In the genomic region with DNA sequence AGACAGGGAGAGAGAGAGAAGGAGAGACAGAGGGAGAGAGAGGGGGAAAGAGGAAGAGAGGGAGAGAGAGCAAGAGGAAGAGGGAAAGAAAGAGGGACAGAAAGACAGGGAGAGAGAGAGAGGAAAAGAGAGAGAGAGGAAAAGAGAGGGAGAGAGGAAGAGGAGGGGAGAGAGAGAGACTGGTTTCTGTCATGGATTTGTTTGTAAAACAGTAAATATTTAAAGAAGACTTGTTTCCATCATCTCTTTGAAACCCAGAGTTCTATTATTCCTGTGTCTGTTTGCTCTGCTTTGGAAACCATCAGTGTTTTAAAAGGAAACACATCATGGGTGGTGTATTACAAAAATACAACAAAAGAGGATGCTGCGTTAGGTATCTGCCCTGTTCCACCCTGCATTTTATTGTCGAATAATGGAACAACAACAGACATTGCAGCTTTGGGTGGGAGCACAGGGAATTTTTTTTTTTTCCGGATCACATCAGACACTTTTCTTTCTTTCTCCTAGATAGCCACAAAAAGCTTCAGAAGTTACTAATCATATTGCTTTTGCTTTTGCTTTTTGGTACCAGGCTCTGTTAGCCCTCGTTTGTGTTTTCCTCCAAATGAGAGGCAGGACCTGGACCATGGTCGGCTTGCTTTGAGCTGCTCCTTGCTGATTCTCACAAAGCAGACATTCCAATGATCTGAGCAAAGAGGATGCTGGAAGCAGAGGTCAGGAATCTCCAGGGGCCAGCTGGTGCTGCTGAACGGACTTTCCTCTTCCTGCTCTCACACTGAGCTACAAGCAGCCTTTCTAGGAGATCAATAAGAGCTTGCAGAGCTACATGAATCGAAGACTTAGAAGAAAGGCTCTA, we compare ENCODE assay signal across 9 cellular contexts.
A peak's percentile ranks its signal among the peaks of the same experiment; 100 is the strongest.
DNase-seq lines count a peak whose midpoint lies in the region; ATAC-seq, FAIRE-seq and TF ChIP-seq lines count a peak whose summit lies in the region.
"Had no signal": no experiment of that assay in that cellular context is flagged by ENCODE, and none has a peak within 500 bp of the region (broad histone marks: within the 10 kb centered on the region; RNA-seq: fewer than 3 reads in every experiment).

No MANE protein-coding gene starts in this region.

- H3K36me3 ChIP-seq in ACC112 (ENCODE audit: insufficient read depth, low read length) = no peaks in the 10 kb centered on the region
- no peaks in the 10 kb centered on the region for H3K36me3 ChIP-seq in H1 (ENCODE audit: control insufficient read depth in 2 of 4, insufficient read depth in 4 of 4, low read length in 3 of 4)
- H3K36me3 ChIP-seq in mucosa of rectum (ENCODE audit: control insufficient read depth in 2 of 2, insufficient read depth in 2 of 2, low read length in 2 of 2) = no peaks in the 10 kb centered on the region

- H2BK15ac ChIP-seq in H1 (ENCODE audit: low read length) = no peak overlapping the region

- H3K9me3 ChIP-seq in H1 (ENCODE audit: insufficient read depth in 2 of 2, low read depth in 1 of 2, low read length in 1 of 2) (no peaks in the 10 kb centered on the region), mucosa of rectum (ENCODE audit: control insufficient read depth in 2 of 2, low read length in 2 of 2) (no peaks in the 10 kb centered on the region)

- H3K4ac ChIP-seq in H1 (replicated peaks; ENCODE audit: insufficient read length, low read depth, low read length) = no peak overlapping the region

- H2BK12ac ChIP-seq in H1 (ENCODE audit: low read depth, low read length) = no peak overlapping the region

- H3K18ac ChIP-seq in H1 (ENCODE audit: extremely low read depth, low read length) = no peak overlapping the region

- H3K4me1 Mint-ChIP-seq in T-cell = peaks cover 13 to 19% (median 19%) of the 10 kb centered on the region in 3 donors

- no peaks in the 10 kb centered on the region for H4K20me1 ChIP-seq in H1 (replicated peaks in 1 of 2; ENCODE audit: control insufficient read depth in 1 of 2, insufficient read depth in 2 of 2, low read length in 2 of 2)

- CTCF ChIA-PET in H1 (lab: Charles Lee; ENCODE audit: partially characterized antibody) (interaction anchor here (0.7 to 2.0 kb wide), 7 partner anchors 10 to 288 kb away, joined by 3 to 8 read pairs (median 3); no protein-coding TSS in a partner anchor), T-cell (lab: Charles Lee) (no interaction called here)

- no peak for TF ChIP-seq CTCF in H1 (IDR thresholded peaks at IDR 0.05; ENCODE audit: control extremely low read depth in 1 of 3, insufficient read depth in 1 of 3, low read depth in 1 of 3, low read length in 3 of 3)

- no peak overlapping the region for H2AK5ac ChIP-seq in H1 (ENCODE audit: low read depth, low read length)

- H2BK5ac ChIP-seq in H1 (ENCODE audit: low read depth, low read length) = 0 out of 2 replicates have a peak overlapping the region, but pooled peaks have one; percentile 11

- TF ChIP-seq RAD21 in H1 (IDR thresholded peaks at IDR 0.05 in 1 of 2, conservative IDR thresholded peaks at IDR 0.05 in 1 of 2; ENCODE audit: low read depth in 2 of 2, low read length in 2 of 2) = no peak

- no peak overlapping the region for H4K91ac ChIP-seq in H1 (replicated peaks; ENCODE audit: insufficient read length, low read length)

- no peak overlapping the region for H3K23ac ChIP-seq in H1 (ENCODE audit: insufficient read length)

- H3K9ac ChIP-seq in H1 (replicated peaks in 1 of 4; ENCODE audit: extremely low read depth in 1 of 4, low read depth in 3 of 4, low read length in 3 of 4) = no peak overlapping the region
- peak overlapping the region in 1 of 2 donors; percentile 29 for H3K9ac ChIP-seq in mucosa of rectum (ENCODE audit: low read depth in 1 of 2, low read length in 2 of 2)

- no peaks in the 10 kb centered on the region for H3K79me1 ChIP-seq in H1 (ENCODE audit: low read depth, low read length)

- 56% methylated on average over 7 of the region's 7 CpGs; no CpG with 5 or more reads in 1 of the 2 experiments for WGBS in H1 (ENCODE audit: extremely low coverage in 1 of 2, insufficient coverage in 1 of 2, insufficient read length in 1 of 2, insufficient replicate concordance in 2 of 2, low coverage in 1 of 2, low lambda C conversion rate in 2 of 2, missing lambda C conversion rate in 1 of 2), 2 experiments

- no peak overlapping the region for H4K8ac ChIP-seq in H1 (ENCODE audit: extremely low read depth, insufficient read depth, low read length)

- H3K36me3 Mint-ChIP-seq in T-cell = peaks cover 17% of the 10 kb centered on the region

- POLR2A ChIA-PET in H1 (lab: Charles Lee; ENCODE audit: partially characterized antibody) (interaction anchor here (0.6 to 0.9 kb wide), 2 partner anchors 13 to 622 kb away, joined by 3 to 4 read pairs; no protein-coding TSS in a partner anchor), T-cell (lab: Charles Lee) (interaction anchor here in 1 of 2 donors (0.5 kb wide), 1 partner anchor 194 kb away, joined by 4 read pairs; no protein-coding TSS in a partner anchor)

- H3K79me2 ChIP-seq in ACC112 (ENCODE audit: control insufficient read depth, insufficient read depth, low read length, unreplicated experiment) = no peaks in the 10 kb centered on the region
- no peaks in the 10 kb centered on the region for H3K79me2 ChIP-seq in H1 (ENCODE audit: control insufficient read depth in 1 of 2, insufficient read depth in 2 of 2, low read length in 2 of 2)

- TF ChIP-seq POLR2A in H1 (IDR thresholded peaks at IDR 0.05; ENCODE audit: control extremely low read depth in 1 of 2, low read depth in 2 of 2, low read length in 2 of 2) = no peak

- H2BK120ac ChIP-seq in H1 (replicated peaks; ENCODE audit: low read depth, low read length) = no peak overlapping the region

- H3K4me3 Mint-ChIP-seq in T-cell = peak overlapping the region in 1 of 3 donors; percentile 41

- ATAC-seq in T-cell (replicated peaks in 1 of 4) = no peak
- no peak for ATAC-seq in HG03095 (IDR thresholded peaks at IDR 0.05; ENCODE audit: unreplicated experiment)

- H3K27me3 ChIP-seq in ACC112 (ENCODE audit: insufficient read depth, low read length) (no peaks in the 10 kb centered on the region), H1 (replicated peaks in 1 of 4; ENCODE audit: control insufficient read depth in 3 of 4, extremely low read depth in 1 of 4, insufficient read depth in 3 of 4, low read length in 3 of 4) (no peaks in the 10 kb centered on the region), mucosa of rectum (ENCODE audit: control insufficient read depth in 2 of 2, insufficient read depth in 2 of 2, low read length in 2 of 2) (no peaks in the 10 kb centered on the region)

- no peaks in the 10 kb centered on the region for H3K23me2 ChIP-seq in H1 (ENCODE audit: low read depth, low read length)

- TF ChIP-seq EP300 in H1 (IDR thresholded peaks at IDR 0.05; ENCODE audit: borderline replicate concordance in 1 of 2, low read depth in 2 of 2, low read length in 2 of 2) = no peak

- H3K27ac ChIP-seq in ACC112 (ENCODE audit: low read depth, low read length) (peak overlapping the region; percentile 89), H1 (ENCODE audit: low read depth, low read length) (no peak overlapping the region), mucosa of rectum (ENCODE audit: low read depth in 2 of 2, low read length in 2 of 2) (peak overlapping the region; percentile 57 to 59)

- FAIRE-seq in H1 (lab: Jason Lieb, UNC) = no peak

- H3K9me3 Mint-ChIP-seq in T-cell = no peaks in the 10 kb centered on the region

- H3K14ac ChIP-seq in H1 (ENCODE audit: insufficient read length) = no peak overlapping the region

- DNase-seq in NCI-H226 (peak; percentile 88), H1 (ENCODE audit: low read depth in 1 of 2, low spot score in 2 of 2) (peak in 1 of 2 experiments; percentile 25), NCI-H146 treated with DMSO at 0.1 percent for 48 hours (lab: John Stamatoyannopoulos, UW; ENCODE audit: unreplicated experiment) (no peak), T-cell (no peak), NOMO-1 treated with DMSO at 0.1 percent for 48 hours (lab: John Stamatoyannopoulos, UW; ENCODE audit: unreplicated experiment) (no peak)
- DNase-seq: amygdala had no signal

- peak overlapping the region; percentile 40; the same call in 1 of the 2 replicates for H2BK20ac ChIP-seq in H1 (ENCODE audit: low read length)

- H3K4me1 ChIP-seq in ACC112 (ENCODE audit: control insufficient read depth, insufficient read depth, low read length, unreplicated experiment) (peaks cover 38% of the 10 kb centered on the region), H1 (replicated peaks in 1 of 4; ENCODE audit: control insufficient read depth in 3 of 4, insufficient read depth in 4 of 4, low read length in 3 of 4) (peaks cover 2 to 6% (median 4%) of the 10 kb centered on the region in 4 experiments; a peak in 3 of 7 replicates), mucosa of rectum (ENCODE audit: control insufficient read depth in 2 of 2, insufficient read depth in 2 of 2, low read length in 2 of 2) (peaks cover 0 to 8% of the 10 kb centered on the region in 2 donors)

- H3K27ac Mint-ChIP-seq in T-cell = peak overlapping the region in 1 of 2 donors; percentile 51

- no peak overlapping the region for H3K56ac ChIP-seq in H1 (replicated peaks; ENCODE audit: insufficient read length, low read depth, low read length)

- no peak overlapping the region for H4K5ac ChIP-seq in H1 (ENCODE audit: insufficient read length, low read depth, low read length)

- H2AFZ ChIP-seq in ACC112 (ENCODE audit: low read length, unreplicated experiment) (peak overlapping the region; percentile 34), H1 (ENCODE audit: low read length) (peak overlapping the region; percentile 88; the same call in 1 of the 2 replicates)

- no peaks in the 10 kb centered on the region for H3K27me3 Mint-ChIP-seq in T-cell

- H3K4me3 ChIP-seq in ACC112 (ENCODE audit: low read depth, low read length) = peak overlapping the region; percentile 45
- H3K4me3 ChIP-seq in H1 (ENCODE audit: extremely low read depth in 1 of 4, insufficient read depth in 2 of 4, low read depth in 3 of 4, low read length in 4 of 4) = no peak overlapping the region
- H3K4me3 ChIP-seq in mucosa of rectum (ENCODE audit: low read length in 2 of 2) = peak overlapping the region in 1 of 2 donors; percentile 1

- no peak overlapping the region for H3K4me2 ChIP-seq in H1 (ENCODE audit: insufficient read depth in 1 of 2, low read depth in 2 of 2, low read length in 2 of 2)

TF ChIP-seq in H1, 55 proteins besides CTCF, POLR2A, EP300 and RAD21 (continues in another document):
- 0 out of 4 replicates have a peak, but pooled peaks of 1 of the 2 experiments have one; percentile 32 for TF ChIP-seq HDAC2 (IDR thresholded peaks at IDR 0.05; ENCODE audit: borderline replicate concordance in 1 of 2, low read depth in 2 of 2, low read length in 2 of 2)
- TF ChIP-seq, protein P1, sequence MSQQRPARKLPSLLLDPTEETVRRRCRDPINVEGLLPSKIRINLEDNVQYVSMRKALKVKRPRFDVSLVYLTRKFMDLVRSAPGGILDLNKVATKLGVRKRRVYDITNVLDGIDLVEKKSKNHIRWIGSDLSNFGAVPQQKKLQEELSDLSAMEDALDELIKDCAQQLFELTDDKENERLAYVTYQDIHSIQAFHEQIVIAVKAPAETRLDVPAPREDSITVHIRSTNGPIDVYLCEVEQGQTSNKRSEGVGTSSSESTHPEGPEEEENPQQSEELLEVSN (IDR thresholded peaks at IDR 0.05) = no peak
- TF ChIP-seq TAF7 (optimal IDR thresholded peaks at IDR 0.05; ENCODE audit: borderline replicate concordance, low read depth, low read length) = no peak
- TF ChIP-seq HDAC6 (IDR thresholded peaks at IDR 0.05; ENCODE audit: low read depth, low read length) = no peak
- 0 out of 2 replicates have a peak, but pooled peaks have one; percentile 44 for TF ChIP-seq TEAD4 (IDR thresholded peaks at IDR 0.05; ENCODE audit: low read depth, low read length)
